Comparison of ENCODE assay signal across 15 cellular contexts in genomic region chr7:1924185-1924817, GRCh38.
DNase-seq lines count a peak whose midpoint lies in the region; ATAC-seq, FAIRE-seq and TF ChIP-seq lines count a peak whose summit lies in the region.
"Had no signal": no experiment of that assay in that cellular context is flagged by ENCODE, and none has a peak within 500 bp of the region (broad histone marks: within the 10 kb centered on the region; RNA-seq: fewer than 3 reads in every experiment).

No MANE protein-coding gene starts in this region.

- no peak overlapping the region for H2BK5ac ChIP-seq in trophoblast cell (ENCODE audit: low read depth, low read length, poor library complexity)

- 60% methylated on average over 11 of the region's 11 CpGs for WGBS in smooth muscle cell (ENCODE audit: low lambda C conversion rate)
- WGBS in trophoblast cell (ENCODE audit: extremely low coverage, insufficient coverage, insufficient read length), result no CpG with 5 or more reads among the region's 11 CpGs

- H2AFZ ChIP-seq in astrocyte (ENCODE audit: low read depth, low read length) (no peak overlapping the region), smooth muscle cell (ENCODE audit: low read depth) (no peak overlapping the region), trophoblast cell (ENCODE audit: insufficient read depth, low read length, poor library complexity) (no peak overlapping the region)

- H2BK120ac ChIP-seq in trophoblast cell (ENCODE audit: insufficient read depth, low read length, poor library complexity), result no peak overlapping the region

- no peaks in the 10 kb centered on the region for H3K27me3 Mint-ChIP-seq in astrocyte (ENCODE audit: low read depth, unreplicated experiment)

- H3K4me2 ChIP-seq in astrocyte (ENCODE audit: low read length) (peak overlapping the region; percentile 34), smooth muscle cell (peak overlapping the region; percentile 6), trophoblast cell (ENCODE audit: low read length) (no peak overlapping the region)

- peaks cover 4% of the 10 kb centered on the region for H3K4me1 ChIP-seq in astrocyte (ENCODE audit: insufficient read depth, low read length)
- H3K4me1 ChIP-seq in smooth muscle cell (ENCODE audit: low read depth), result no peaks in the 10 kb centered on the region
- peaks cover 3 to 6% of the 10 kb centered on the region in 2 experiments for H3K4me1 ChIP-seq in trophoblast cell (ENCODE audit: control insufficient read depth in 1 of 2, insufficient read depth in 2 of 2, low read length in 2 of 2)

- H3K27ac Mint-ChIP-seq in astrocyte (ENCODE audit: unreplicated experiment), result no peak overlapping the region

- H3K79me1 ChIP-seq in trophoblast cell (ENCODE audit: low read length), result no peaks in the 10 kb centered on the region

- no peak overlapping the region for H2AK5ac ChIP-seq in trophoblast cell (ENCODE audit: low read length)

- no peak overlapping the region for H3K23ac ChIP-seq in trophoblast cell (ENCODE audit: low read length)

- H3K36me3 Mint-ChIP-seq in astrocyte (ENCODE audit: low read depth, unreplicated experiment), result peaks cover 17% of the 10 kb centered on the region

- FAIRE-seq in astrocyte (lab: Jason Lieb, UNC), result no peak
- FAIRE-seq: H1 had no signal

- DNase-seq in SKM-1 (lab: John Stamatoyannopoulos, UW; ENCODE audit: unreplicated experiment), result peak; percentile 9
- no peak for DNase-seq in SKM-1 treated with dmso at 0.1 percent for 144 hours (lab: John Stamatoyannopoulos, UW; ENCODE audit: unreplicated experiment)
- DNase-seq in MV-4-11 (lab: John Stamatoyannopoulos, UW), result peak; percentile 81
- peak; percentile 26 for DNase-seq in astrocyte (ENCODE audit: low read depth)
- DNase-seq in smooth muscle cell (lab: John Stamatoyannopoulos, UW; ENCODE audit: unreplicated experiment), result no peak
- DNase-seq in trophoblast cell, result no peak
- DNase-seq in Right ventricle myocardium inferior (ENCODE audit: missing footprints), result no peak
- DNase-seq in globus pallidus (ENCODE audit: low spot score), result no peak
- DNase-seq: 8988T; activated CD8-positive, alpha-beta memory T cell treated with anti-CD3 and anti-CD28 coated beads for 24 hours; EL; immature natural killer cell had no signal

- H3K27me3 ChIP-seq in astrocyte (ENCODE audit: insufficient read depth, low read length) (no peaks in the 10 kb centered on the region), smooth muscle cell (ENCODE audit: low read depth) (no peaks in the 10 kb centered on the region), trophoblast cell (ENCODE audit: insufficient read depth, low read length) (no peaks in the 10 kb centered on the region)

- H3K4me3 Mint-ChIP-seq in astrocyte (ENCODE audit: unreplicated experiment), result no peak overlapping the region

- no peak overlapping the region for H4K91ac ChIP-seq in trophoblast cell (ENCODE audit: low read depth, low read length)

- H3K9me3 ChIP-seq in astrocyte (ENCODE audit: insufficient read depth, low read depth, low read length) (no peaks in the 10 kb centered on the region), smooth muscle cell (replicated peaks; ENCODE audit: low read depth) (no peaks in the 10 kb centered on the region), trophoblast cell (ENCODE audit: insufficient read depth, low read depth, low read length) (peaks cover 4% of the 10 kb centered on the region)

- no peak overlapping the region for H3K14ac ChIP-seq in trophoblast cell (ENCODE audit: low read length)

- no peak overlapping the region for H4K8ac ChIP-seq in trophoblast cell (ENCODE audit: low read depth, low read length)

- H3K9ac ChIP-seq in astrocyte (ENCODE audit: low read length) (no peak overlapping the region), smooth muscle cell (ENCODE audit: low read depth) (no peak overlapping the region), trophoblast cell (ENCODE audit: low read length) (no peak overlapping the region)

- H3F3A ChIP-seq in smooth muscle cell (ENCODE audit: low read depth), result peaks cover 5% of the 10 kb centered on the region

- H4K12ac ChIP-seq in trophoblast cell (ENCODE audit: low read depth, low read length), result no peak overlapping the region

- no peak for ATAC-seq in Right ventricle myocardium inferior
- ATAC-seq: sciatic nerve had no signal

- H3K79me2 ChIP-seq in astrocyte (ENCODE audit: insufficient read depth, low read length) (peaks cover 3% of the 10 kb centered on the region), smooth muscle cell (ENCODE audit: low read depth) (no peaks in the 10 kb centered on the region), trophoblast cell (ENCODE audit: control insufficient read depth, insufficient read depth, low read length, poor library complexity) (no peaks in the 10 kb centered on the region)

- H3K4ac ChIP-seq in trophoblast cell (ENCODE audit: low read depth, low read length), result no peak overlapping the region

- peaks cover 10% of the 10 kb centered on the region for H3K4me1 Mint-ChIP-seq in astrocyte (ENCODE audit: low read depth, unreplicated experiment)

- no peak overlapping the region for H3K18ac ChIP-seq in trophoblast cell (ENCODE audit: low read length)

- H2BK12ac ChIP-seq in trophoblast cell (ENCODE audit: low read length), result no peak overlapping the region

- no peaks in the 10 kb centered on the region for H3K9me3 Mint-ChIP-seq in astrocyte (ENCODE audit: unreplicated experiment)
- H3K9me3 Mint-ChIP-seq: immature natural killer cell had no signal

- H3K36me3 ChIP-seq in astrocyte (ENCODE audit: insufficient read depth, low read length), result peaks cover 3% of the 10 kb centered on the region
- no peaks in the 10 kb centered on the region for H3K36me3 ChIP-seq in smooth muscle cell (ENCODE audit: low read depth)
- H3K36me3 ChIP-seq in trophoblast cell (ENCODE audit: control insufficient read depth in 1 of 2, insufficient read depth in 2 of 2, low read length in 2 of 2), result no peaks in the 10 kb centered on the region

- TF ChIP-seq CTCF in astrocyte (IDR thresholded peaks at IDR 0.05; ENCODE audit: insufficient read depth, low read depth, low read length) (no peak), smooth muscle cell (IDR thresholded peaks at IDR 0.05; ENCODE audit: borderline replicate concordance, insufficient read depth, poor library complexity, severe bottlenecking) (no peak)

- H4K20me1 ChIP-seq in astrocyte (ENCODE audit: insufficient read depth, low read length), result peaks cover 10% of the 10 kb centered on the region
- H4K20me1 ChIP-seq in smooth muscle cell (ENCODE audit: low read depth), result peaks cover 26% of the 10 kb centered on the region

- intact Hi-C loops in Right ventricle myocardium inferior (cut with DNase I), result loop anchor here (10.0 kb wide), 1 partner anchor 110 kb away; no protein-coding TSS in a partner anchor

- H3K4me3 ChIP-seq in astrocyte (ENCODE audit: insufficient read depth, low read depth, low read length) (no peak overlapping the region), smooth muscle cell (no peak overlapping the region), trophoblast cell (ENCODE audit: low read depth, low read length) (no peak overlapping the region)

- H3K27ac ChIP-seq in astrocyte (ENCODE audit: low read depth, low read length), result no peak overlapping the region
- no peak overlapping the region for H3K27ac ChIP-seq in smooth muscle cell (ENCODE audit: low read depth)
- H3K27ac ChIP-seq in trophoblast cell (ENCODE audit: low read depth, low read length), result no peak overlapping the region
- H3K27ac ChIP-seq: epithelial cell of prostate had no signal

Comparison
In these comparisons a context has a peak if more than half of its experiments do, and no peak if none do; other contexts are left out.
1. DNase-seq: peak in SKM-1 (single experiment), MV-4-11 (single experiment) and astrocyte (single experiment); none in SKM-1 treated with dmso at 0.1 percent for 144 hours (single experiment), smooth muscle cell (single experiment), trophoblast cell (0 of 2), Right ventricle myocardium inferior (single experiment) and globus pallidus (single experiment).